31 cellular contexts compared by ENCODE assay signal in genomic region chr3:144948711-144949110, GRCh38.
"Had no signal": no experiment of that assay in that cellular context is flagged by ENCODE, and none has a peak within 500 bp of the region (broad histone marks: within the 10 kb centered on the region; RNA-seq: fewer than 3 reads in every experiment).

No MANE protein-coding gene starts in this region.

- DNase-seq: activated CD4-positive, alpha-beta memory T cell treated with anti-CD3 and anti-CD28 coated beads, Interleukin-2, amount 10 ng/mL, durations not matched to agents 7 days and 5 days; activated CD4-positive, alpha-beta T cell treated with anti-CD3 and anti-CD28 coated beads for 1 hour; activated CD4-positive, alpha-beta T cell treated with anti-CD3 and anti-CD28 coated beads for 48 hours; activated CD4-positive, CD25-positive, alpha-beta regulatory T cell; activated CD8-positive, alpha-beta memory T cell treated with anti-CD3 and anti-CD28 coated beads for 24 hours; activated CD8-positive, alpha-beta memory T cell treated with anti-CD3 and anti-CD28 coated beads, Interleukin-2, amount 10 ng/mL, durations not matched to agents 7 days and 5 days; activated CD8-positive, alpha-beta memory T cell treated with anti-CD3 and anti-CD28 coated beads, Interleukin-2, amount 50 U/mL, for 48 hours; activated effector memory CD4-positive, alpha-beta T cell treated with Interleukin-2 at 50 U/mL for 16 hours; activated naive CD4-positive, alpha-beta T cell treated with anti-CD3 and anti-CD28 coated beads, Interleukin-2, amount 10 ng/mL, durations not matched to agents 7 days and 5 days; activated naive CD8-positive, alpha-beta T cell treated with anti-CD3 and anti-CD28 coated beads, Interleukin-2, amount 50 U/mL, for 24 hours; activated T-cell treated with anti-CD3 and anti-CD28 coated beads, Interleukin-2, amount 50 U/mL, for 48 hours; anterior cingulate cortex; caudate nucleus; cerebellar nuclear complex; NCI-H1092 treated with DMSO at 0.1 percent for 48 hours; NCI-H146; NCI-H187; NCI-H2081; NCI-H446; NCI-H524; NCI-H69; NK-92 treated with Interleukin-12 subunit alpha and Interleukin-12 subunit beta, amount 100 ng/mL, for 24 hours; PC-9; SIG-M5; SW 1271; T-helper 1 cell; T-helper 2 cell; T-helper 9 cell; WERI-Rb-1 had no signal

- H3K4me3 ChIP-seq: K562, PC-9 had no signal

- H3K27ac ChIP-seq: PC-9, RWPE1, WERI-Rb-1 had no signal

- H3K36me3 ChIP-seq: WERI-Rb-1 had no signal
